In the genomic region with DNA sequence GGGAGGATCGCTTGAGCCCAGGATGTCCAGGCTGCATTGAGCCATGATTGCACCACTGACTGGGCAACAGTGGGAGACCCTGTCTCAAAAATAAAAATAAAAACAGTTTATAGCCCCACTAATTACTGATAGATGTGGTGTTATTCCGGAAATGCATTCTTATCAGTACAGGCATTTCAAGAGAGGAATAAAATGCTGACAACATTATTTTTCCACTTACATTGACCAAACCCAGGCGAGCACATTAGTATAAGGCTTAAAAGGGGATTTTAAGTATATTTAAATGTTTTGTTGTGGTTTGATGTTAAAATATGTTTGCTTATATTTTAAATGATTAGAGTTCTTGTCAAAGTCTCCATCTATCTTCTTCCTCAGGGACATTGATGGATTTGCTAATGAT, we compare ENCODE assay signal across 3 cellular contexts.
TF ChIP-seq lines count a peak whose summit lies in the region.

No MANE protein-coding gene starts in this region.

TF ChIP-seq in HepG2, 621 proteins besides CTCF, POLR2A, EP300 and RAD21:
- no peak for TF ChIP-seq ZNF552 (CRISPR knock-in tag; IDR thresholded peaks at IDR 0.05; ENCODE audit: borderline replicate concordance)
- no peak for TF ChIP-seq FOXK2 (IDR thresholded peaks at IDR 0.05)
- peak; percentile 74 for TF ChIP-seq MAFF (IDR thresholded peaks at IDR 0.05; ENCODE audit: low read depth, low read length)
- TF ChIP-seq, protein P1, sequence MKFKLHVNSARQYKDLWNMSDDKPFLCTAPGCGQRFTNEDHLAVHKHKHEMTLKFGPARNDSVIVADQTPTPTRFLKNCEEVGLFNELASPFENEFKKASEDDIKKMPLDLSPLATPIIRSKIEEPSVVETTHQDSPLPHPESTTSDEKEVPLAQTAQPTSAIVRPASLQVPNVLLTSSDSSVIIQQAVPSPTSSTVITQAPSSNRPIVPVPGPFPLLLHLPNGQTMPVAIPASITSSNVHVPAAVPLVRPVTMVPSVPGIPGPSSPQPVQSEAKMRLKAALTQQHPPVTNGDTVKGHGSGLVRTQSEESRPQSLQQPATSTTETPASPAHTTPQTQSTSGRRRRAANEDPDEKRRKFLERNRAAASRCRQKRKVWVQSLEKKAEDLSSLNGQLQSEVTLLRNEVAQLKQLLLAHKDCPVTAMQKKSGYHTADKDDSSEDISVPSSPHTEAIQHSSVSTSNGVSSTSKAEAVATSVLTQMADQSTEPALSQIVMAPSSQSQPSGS (CRISPR knock-in tag; IDR thresholded peaks at IDR 0.05), result no peak
- peak; percentile 75 to 81 for TF ChIP-seq MAFK (conservative IDR thresholded peaks at IDR 0.05 in 1 of 2, IDR thresholded peaks at IDR 0.05 in 1 of 2; ENCODE audit: low read length in 2 of 2)
- TF ChIP-seq CAMTA2 (CRISPR knock-in tag; IDR thresholded peaks at IDR 0.05; ENCODE audit: borderline replicate concordance), result no peak

TF ChIP-seq in A549, 52 proteins besides CTCF, POLR2A, EP300 and RAD21:
- TF ChIP-seq NFE2L2 (conservative IDR thresholded peaks at IDR 0.05; ENCODE audit: low read length), result no peak
- TF ChIP-seq MAFK (IDR thresholded peaks at IDR 0.05; ENCODE audit: partially characterized antibody), result peak; percentile 36
- TF ChIP-seq KDM1A (IDR thresholded peaks at IDR 0.05; ENCODE audit: low read depth), result no peak

TF ChIP-seq in IMR-90, 13 proteins besides CTCF, POLR2A, EP300 and RAD21 (continued from another document):
- no peak for TF ChIP-seq BHLHE40 (IDR thresholded peaks at IDR 0.05; ENCODE audit: low read depth, low read length)
